8 cellular contexts compared by ENCODE assay signal in the genomic region with DNA sequence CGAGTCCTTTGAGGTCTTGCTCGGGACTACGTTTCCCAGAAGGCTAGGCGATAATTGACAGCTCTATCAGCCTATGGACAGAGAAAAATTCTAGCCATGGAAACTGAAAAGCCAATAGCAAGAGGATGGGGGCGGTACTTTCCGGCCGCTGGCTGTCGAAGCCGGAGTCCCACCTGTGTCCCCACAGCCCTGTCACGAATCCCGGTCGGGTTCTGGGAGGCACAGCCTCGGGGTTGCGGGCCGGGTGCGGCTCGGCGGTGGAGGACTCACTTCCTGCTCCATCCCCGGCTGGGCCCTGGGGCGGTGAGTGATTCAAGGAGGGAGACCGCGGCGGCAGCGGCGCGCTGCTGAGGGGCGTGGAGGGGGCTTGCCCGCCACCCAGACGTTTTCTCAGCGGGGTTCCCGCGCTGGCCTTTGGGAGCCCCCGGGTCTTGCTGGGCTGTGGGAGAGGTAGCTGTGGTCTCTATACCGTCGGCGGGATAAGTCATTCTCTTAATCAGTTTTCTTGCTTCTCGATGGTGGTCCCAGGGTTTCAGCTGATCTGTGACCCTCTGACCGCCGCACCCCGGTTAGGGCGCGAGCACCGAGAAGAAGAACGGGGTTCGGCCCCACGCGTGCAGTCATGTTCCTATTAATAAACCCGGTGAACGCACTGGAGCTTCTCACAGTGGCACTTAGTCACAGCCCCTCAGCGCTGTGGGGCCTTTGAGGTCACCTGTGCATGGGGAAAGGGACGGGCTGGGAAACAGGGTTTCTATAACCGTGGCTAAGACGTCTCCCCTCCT. TPM values are rescaled to one million over a fixed set of nuclear protein-coding genes. Genes with fewer than 3 reads are reported as not detected.
DNase-seq lines count a peak whose midpoint lies in the region; FAIRE-seq and TF ChIP-seq lines count a peak whose summit lies in the region.

A gene (plus strand): TSS at position 176 of the 785 bp plus-strand sequence. CDS start 2,377 bp downstream, outside the sequence.

- H3K18ac ChIP-seq in neuronal stem cell (ENCODE audit: low read length), result peak within 1 kb of the TSS; percentile 73

- no peak within 1 kb of the TSS for H2AK5ac ChIP-seq in neuronal stem cell (ENCODE audit: low read depth, low read length)

- H3K27ac ChIP-seq in MM.1S (ENCODE audit: low read length) (no peak within 1 kb of the TSS), neuronal stem cell (replicated peaks; ENCODE audit: low read length) (no peak within 1 kb of the TSS), subcutaneous abdominal adipose tissue (ENCODE audit: low read depth, low read length) (no peak within 1 kb of the TSS)

- H2AFZ ChIP-seq in MM.1S (ENCODE audit: low read length) (peak within 1 kb of the TSS; percentile 99), neuronal stem cell (ENCODE audit: low read length) (peak within 1 kb of the TSS; percentile 100)

- H3K9ac ChIP-seq in MM.1S (ENCODE audit: low read length) (peak within 1 kb of the TSS; percentile 62; the same call in 1 of the 2 replicates), neuronal stem cell (ENCODE audit: low read depth, low read length, poor library complexity) (no peak within 1 kb of the TSS), subcutaneous abdominal adipose tissue (ENCODE audit: low read length in 5 of 5) (peak within 1 kb of the TSS; percentile 16 to 86 (median 83))

- WGBS in neuronal stem cell (ENCODE audit: extremely low coverage in 2 of 2, insufficient read length in 2 of 2, insufficient replicate concordance in 1 of 2), 2 donors, result no CpG with 5 or more reads among the region's 53 CpGs

- H2BK15ac ChIP-seq in neuronal stem cell (ENCODE audit: low read length), result no peak within 1 kb of the TSS

- H3K4me3 ChIP-seq in MM.1S (ENCODE audit: low read length) (peak within 1 kb of the TSS; percentile 89), neuronal stem cell (ENCODE audit: low read length in 2 of 2) (peak within 1 kb of the TSS; percentile 81 to 96), subcutaneous abdominal adipose tissue (ENCODE audit: low read depth in 1 of 5, low read length in 5 of 5) (peak within 1 kb of the TSS; percentile 72 to 87 (median 86))

- no peaks in the 10 kb centered on the region for H3K79me2 ChIP-seq in MM.1S (ENCODE audit: low read length)

- H3K36me3 ChIP-seq in MM.1S (replicated peaks; ENCODE audit: insufficient read depth, low read length), result no peaks in the 10 kb centered on the region
- no peaks in the 10 kb centered on the region for H3K36me3 ChIP-seq in neuronal stem cell (replicated peaks in 1 of 2; ENCODE audit: control insufficient read depth in 2 of 2, insufficient read depth in 2 of 2, low read length in 2 of 2)
- no peaks in the 10 kb centered on the region for H3K36me3 ChIP-seq in subcutaneous abdominal adipose tissue (ENCODE audit: control insufficient read depth in 5 of 5, insufficient read depth in 5 of 5, low read length in 5 of 5)

- H2BK5ac ChIP-seq in neuronal stem cell (ENCODE audit: low read length), result no peak within 1 kb of the TSS

- in situ Hi-C loops in G401 (cut with HindIII; ENCODE audit: low sequenced_read_pairs), result no loop called here

- TF ChIP-seq CTCF in MM.1S (IDR thresholded peaks at IDR 0.05; ENCODE audit: low read length), result no peak

- no peaks in the 10 kb centered on the region for H3K9me2 ChIP-seq in MM.1S (replicated peaks; ENCODE audit: insufficient read depth, low read length)

- peak within 1 kb of the TSS; percentile 80 for H3K4me2 ChIP-seq in MM.1S (ENCODE audit: low read depth, low read length)
- H3K4me2 ChIP-seq in neuronal stem cell (ENCODE audit: insufficient read depth, low read length, poor library complexity, severe bottlenecking), result peak within 1 kb of the TSS; percentile 96

- H3K4me1 ChIP-seq in MM.1S (ENCODE audit: low read length), result no peaks in the 10 kb centered on the region
- H3K4me1 ChIP-seq in neuronal stem cell (ENCODE audit: control insufficient read depth in 2 of 2, insufficient read depth in 1 of 2, low read depth in 1 of 2, low read length in 2 of 2), result peaks cover 0 to 3% of the 10 kb centered on the region in 2 donors
- H3K4me1 ChIP-seq in subcutaneous abdominal adipose tissue (ENCODE audit: control insufficient read depth in 5 of 5, insufficient read depth in 5 of 5, low read length in 5 of 5), result peaks cover 0 to 13% (median 11%) of the 10 kb centered on the region in 5 donors

- H3K9me3 ChIP-seq in MM.1S (replicated peaks; ENCODE audit: insufficient read depth, low read length), result no peaks in the 10 kb centered on the region
- no peaks in the 10 kb centered on the region for H3K9me3 ChIP-seq in neuronal stem cell (replicated peaks in 1 of 2; ENCODE audit: control insufficient read depth in 2 of 2, insufficient read depth in 1 of 2, low read depth in 1 of 2, low read length in 2 of 2)
- no peaks in the 10 kb centered on the region for H3K9me3 ChIP-seq in subcutaneous abdominal adipose tissue (ENCODE audit: control insufficient read depth in 5 of 5, low read length in 5 of 5)

- no peak within 1 kb of the TSS for H2BK12ac ChIP-seq in neuronal stem cell (ENCODE audit: low read length)

- H3K4ac ChIP-seq in neuronal stem cell (ENCODE audit: low read length), result no peak within 1 kb of the TSS

- FAIRE-seq in frontal cortex (lab: Jason Lieb, UNC), result peak; percentile 17

- no peak within 1 kb of the TSS for H4K8ac ChIP-seq in neuronal stem cell (ENCODE audit: low read depth, low read length)

- DNase-seq in G401 (ENCODE audit: low spot score), result peak; percentile 99
- peak; percentile 84 for DNase-seq in HCEC 1CT
- DNase-seq in MM.1S, result peak; percentile 97
- DNase-seq in SHP77 treated with DMSO at 0.1 percent for 48 hours (lab: John Stamatoyannopoulos, UW), result peak; percentile 94
- DNase-seq in activated gamma-delta T cell treated with Interleukin-2 at 50 U/mL for 16 hours, result peak; percentile 88
- DNase-seq in frontal cortex (ENCODE audit: low spot score in 2 of 2), result peak; percentile 96 to 98
- DNase-seq in neuronal stem cell (ENCODE audit: low spot score), result peak; percentile 98

- no peak within 1 kb of the TSS for H2BK120ac ChIP-seq in neuronal stem cell (ENCODE audit: low read depth, low read length)

- H4K20me1 ChIP-seq in MM.1S (ENCODE audit: insufficient read depth, low read length), result no peaks in the 10 kb centered on the region

- no peak within 1 kb of the TSS for H4K91ac ChIP-seq in neuronal stem cell (ENCODE audit: low read depth, low read length, poor library complexity)

- H3K79me1 ChIP-seq in neuronal stem cell (ENCODE audit: low read depth, low read length), result no peaks in the 10 kb centered on the region

- no peaks in the 10 kb centered on the region for H3F3A ChIP-seq in MM.1S (ENCODE audit: insufficient read depth, low read length)

- H3K27me3 ChIP-seq in MM.1S (replicated peaks; ENCODE audit: insufficient read depth, low read length), result no peaks in the 10 kb centered on the region
- H3K27me3 ChIP-seq in neuronal stem cell (ENCODE audit: control insufficient read depth in 3 of 3, insufficient read depth in 3 of 3, low read depth in 1 of 3, low read length in 3 of 3), result no peaks in the 10 kb centered on the region
- no peaks in the 10 kb centered on the region for H3K27me3 ChIP-seq in subcutaneous abdominal adipose tissue (ENCODE audit: control insufficient read depth in 5 of 5, insufficient read depth in 4 of 5, low read length in 5 of 5)

- H3K23ac ChIP-seq in neuronal stem cell (ENCODE audit: low read depth, low read length, poor library complexity), result peak within 1 kb of the TSS; percentile 12

- no peak within 1 kb of the TSS for H3K14ac ChIP-seq in neuronal stem cell (ENCODE audit: low read length)

RNA-seq across cellular contexts. Expression of the gene that starts here (rescaled TPM):
- total RNA-seq in G401 (2014; rRNA removed; shearing (Covaris generic)), result 0.27 and 0.62 TPM in 2 replicates
- 4.5 TPM for total RNA-seq in frontal cortex
- polyA plus RNA-seq in neuronal stem cell (2013, experiment 1 of 2), result 2.5 TPM
- 2.8 TPM for polyA plus RNA-seq in neuronal stem cell (2013, experiment 2 of 2)

Comparison
In these comparisons a context has a peak if more than half of its experiments do, and no peak if none do; other contexts are left out.
1. Peak in DNase-seq in G401; RNA of the gene not detected or under 1 TPM.